ENCODE assay signal across 12 cellular contexts in genomic region chr15:78003539-78004008, GRCh38.
A peak's percentile ranks its signal among the peaks of the same experiment; 100 is the strongest.
DNase-seq lines count a peak whose midpoint lies in the region; ATAC-seq lines count a peak whose summit lies in the region.
"Had no signal": no experiment of that assay in that cellular context is flagged by ENCODE, and none has a peak within 500 bp of the region (broad histone marks: within the 10 kb centered on the region; RNA-seq: fewer than 3 reads in every experiment).

No MANE protein-coding gene starts in this region.

- peak overlapping the region; percentile 38 for H3K4me3 ChIP-seq in trophoblast cell (ENCODE audit: low read depth, low read length)

- no peak overlapping the region for H2AFZ ChIP-seq in trophoblast cell (ENCODE audit: insufficient read depth, low read length, poor library complexity)

- no peak overlapping the region for H4K8ac ChIP-seq in trophoblast cell (ENCODE audit: low read depth, low read length)

- no peak overlapping the region for H2AK5ac ChIP-seq in trophoblast cell (ENCODE audit: low read length)

- DNase-seq in DMS79 treated with DMSO at 0.1 percent for 48 hours (lab: John Stamatoyannopoulos, UW) (peak; percentile 64), NCI-H1694 (lab: John Stamatoyannopoulos, UW) (peak; percentile 44), SHP77 treated with DMSO at 0.1 percent for 48 hours (lab: John Stamatoyannopoulos, UW) (peak; percentile 97), trophoblast cell (no peak), HCEC 1CT (no peak), AML-193 (lab: John Stamatoyannopoulos, UW) (no peak)
- DNase-seq: activated CD4-positive, CD25-positive, alpha-beta regulatory T cell; dermis blood vessel endothelial cell; right cardiac atrium; SK-N-SH had no signal

- peaks cover 11 to 15% of the 10 kb centered on the region in 2 experiments for H3K36me3 ChIP-seq in trophoblast cell (ENCODE audit: control insufficient read depth in 1 of 2, insufficient read depth in 2 of 2, low read length in 2 of 2)

- no peak overlapping the region for H4K91ac ChIP-seq in trophoblast cell (ENCODE audit: low read depth, low read length)

- H3K79me2 ChIP-seq in trophoblast cell (ENCODE audit: control insufficient read depth, insufficient read depth, low read length, poor library complexity): no peaks in the 10 kb centered on the region

- H3K79me1 ChIP-seq in trophoblast cell (ENCODE audit: low read length): no peaks in the 10 kb centered on the region

- ATAC-seq in HG03095 (IDR thresholded peaks at IDR 0.05; ENCODE audit: unreplicated experiment) (no peak), GM18520 (IDR thresholded peaks at IDR 0.05; ENCODE audit: unreplicated experiment) (no peak)
- ATAC-seq: right cardiac atrium had no signal

- H3K27me3 ChIP-seq in trophoblast cell (ENCODE audit: insufficient read depth, low read length): no peaks in the 10 kb centered on the region

- no peak overlapping the region for H2BK120ac ChIP-seq in trophoblast cell (ENCODE audit: insufficient read depth, low read length, poor library complexity)

- no peak overlapping the region for H3K9ac ChIP-seq in trophoblast cell (ENCODE audit: low read length)
- H3K9ac ChIP-seq: SK-N-SH had no signal

- H4K12ac ChIP-seq in trophoblast cell (ENCODE audit: low read depth, low read length): no peak overlapping the region

- H3K27ac ChIP-seq in trophoblast cell (ENCODE audit: low read depth, low read length): no peak overlapping the region

- no peaks in the 10 kb centered on the region for H3K9me3 ChIP-seq in trophoblast cell (ENCODE audit: insufficient read depth, low read depth, low read length)
- H3K9me3 ChIP-seq: SK-N-SH had no signal

- H3K4me1 ChIP-seq in trophoblast cell (ENCODE audit: control insufficient read depth in 1 of 2, insufficient read depth in 2 of 2, low read length in 2 of 2): peaks cover 14 to 16% of the 10 kb centered on the region in 2 experiments

- H3K4ac ChIP-seq in trophoblast cell (ENCODE audit: low read depth, low read length): no peak overlapping the region

- H3K14ac ChIP-seq in trophoblast cell (ENCODE audit: low read length): no peak overlapping the region

- no peak overlapping the region for H3K18ac ChIP-seq in trophoblast cell (ENCODE audit: low read length)

- no peak overlapping the region for H3K4me2 ChIP-seq in trophoblast cell (ENCODE audit: low read length)
- H3K4me2 ChIP-seq: SK-N-SH had no signal

- no peak overlapping the region for H2BK12ac ChIP-seq in trophoblast cell (ENCODE audit: low read length)

- H2BK5ac ChIP-seq in trophoblast cell (ENCODE audit: low read depth, low read length, poor library complexity): no peak overlapping the region

- no CpG with 5 or more reads among the region's 13 CpGs for WGBS in trophoblast cell (ENCODE audit: extremely low coverage, insufficient coverage, insufficient read length)

- no peak overlapping the region for H3K23ac ChIP-seq in trophoblast cell (ENCODE audit: low read length)

Comparison
In these comparisons a context has a peak if more than half of its experiments do, and no peak if none do; other contexts are left out.
1. DNase-seq: peak in DMS79 treated with DMSO at 0.1 percent for 48 hours (single experiment), NCI-H1694 (single experiment) and SHP77 treated with DMSO at 0.1 percent for 48 hours (single experiment); none in trophoblast cell (0 of 2), HCEC 1CT (single experiment) and AML-193 (0 of 2).